ENCODE assay signal across 2 cellular contexts in the genomic region with DNA sequence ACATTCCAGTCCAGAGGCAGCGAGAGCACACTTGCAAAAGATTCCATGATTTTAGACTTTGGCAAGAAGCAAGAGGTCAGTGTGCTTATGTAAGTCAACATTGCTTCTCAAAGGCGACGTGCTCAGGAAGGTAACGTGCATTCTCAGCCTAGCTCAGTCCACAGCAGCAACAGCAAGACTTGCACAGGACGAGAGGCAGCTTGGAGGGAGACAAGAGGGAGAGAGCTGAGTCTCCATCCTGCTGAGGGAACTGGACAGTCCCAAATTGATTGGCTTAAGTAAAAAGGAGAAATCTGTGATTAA.
TF ChIP-seq lines count a peak whose summit lies in the region.

No MANE protein-coding gene starts in this region.

TF ChIP-seq in IMR-90, 13 proteins besides CTCF, POLR2A, EP300 and RAD21:
- TF ChIP-seq CHD1 (IDR thresholded peaks at IDR 0.05; ENCODE audit: low read depth, low read length) (no peak), CEBPB (IDR thresholded peaks at IDR 0.05; ENCODE audit: low read depth, low read length) (no peak), MXI1 (IDR thresholded peaks at IDR 0.05; ENCODE audit: borderline replicate concordance, low read depth, low read length) (no peak), BHLHE40 (IDR thresholded peaks at IDR 0.05; ENCODE audit: low read depth, low read length) (no peak), RFX5 (IDR thresholded peaks at IDR 0.05; ENCODE audit: low read depth, low read length) (no peak), NFE2L2 (IDR thresholded peaks at IDR 0.05; ENCODE audit: low read depth, low read length) (no peak), SMC3 (IDR thresholded peaks at IDR 0.05; ENCODE audit: low read depth, low read length) (no peak), FOS (IDR thresholded peaks at IDR 0.05; ENCODE audit: low read depth, low read length) (no peak), MAZ (IDR thresholded peaks at IDR 0.05; ENCODE audit: borderline replicate concordance, low read depth, low read length) (no peak), RCOR1 (IDR thresholded peaks at IDR 0.05; ENCODE audit: insufficient replicate concordance, low read length) (no peak), MAFK (IDR thresholded peaks at IDR 0.05; ENCODE audit: low read depth, low read length) (no peak)
- TF ChIP-seq, protein P1, sequence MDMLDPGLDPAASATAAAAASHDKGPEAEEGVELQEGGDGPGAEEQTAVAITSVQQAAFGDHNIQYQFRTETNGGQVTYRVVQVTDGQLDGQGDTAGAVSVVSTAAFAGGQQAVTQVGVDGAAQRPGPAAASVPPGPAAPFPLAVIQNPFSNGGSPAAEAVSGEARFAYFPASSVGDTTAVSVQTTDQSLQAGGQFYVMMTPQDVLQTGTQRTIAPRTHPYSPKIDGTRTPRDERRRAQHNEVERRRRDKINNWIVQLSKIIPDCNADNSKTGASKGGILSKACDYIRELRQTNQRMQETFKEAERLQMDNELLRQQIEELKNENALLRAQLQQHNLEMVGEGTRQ (IDR thresholded peaks at IDR 0.05; ENCODE audit: low read depth, low read length): no peak
- TF ChIP-seq, protein P2, sequence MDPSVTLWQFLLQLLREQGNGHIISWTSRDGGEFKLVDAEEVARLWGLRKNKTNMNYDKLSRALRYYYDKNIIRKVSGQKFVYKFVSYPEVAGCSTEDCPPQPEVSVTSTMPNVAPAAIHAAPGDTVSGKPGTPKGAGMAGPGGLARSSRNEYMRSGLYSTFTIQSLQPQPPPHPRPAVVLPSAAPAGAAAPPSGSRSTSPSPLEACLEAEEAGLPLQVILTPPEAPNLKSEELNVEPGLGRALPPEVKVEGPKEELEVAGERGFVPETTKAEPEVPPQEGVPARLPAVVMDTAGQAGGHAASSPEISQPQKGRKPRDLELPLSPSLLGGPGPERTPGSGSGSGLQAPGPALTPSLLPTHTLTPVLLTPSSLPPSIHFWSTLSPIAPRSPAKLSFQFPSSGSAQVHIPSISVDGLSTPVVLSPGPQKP (IDR thresholded peaks at IDR 0.05; ENCODE audit: borderline replicate concordance, low read depth, low read length): no peak
TF ChIP-seq in IMR-90: peak in this region for 0.

TF ChIP-seq in H1, 55 proteins besides CTCF, POLR2A, EP300 and RAD21:
- TF ChIP-seq ZNF274 (IDR thresholded peaks at IDR 0.05; ENCODE audit: borderline replicate concordance, extremely low read depth, low read length) (no peak), RXRA (IDR thresholded peaks at IDR 0.05; ENCODE audit: insufficient read depth, low read depth, low read length) (no peak), SIN3A (conservative IDR thresholded peaks at IDR 0.05 in 1 of 2, IDR thresholded peaks at IDR 0.05 in 1 of 2; ENCODE audit: low read depth in 1 of 2, low read length in 2 of 2) (no peak), SAP30 (IDR thresholded peaks at IDR 0.05; ENCODE audit: insufficient read depth, insufficient replicate concordance, low read length) (no peak), BCL11A (IDR thresholded peaks at IDR 0.05; ENCODE audit: low read depth in 2 of 2, low read length in 2 of 2) (no peak)
